Comparison of ENCODE assay signal across 34 cellular contexts in genomic region chr1:210325026-210325670, GRCh38.
"Had no signal": no experiment of that assay in that cellular context is flagged by ENCODE, and none has a peak within 500 bp of the region (broad histone marks: within the 10 kb centered on the region; RNA-seq: fewer than 3 reads in every experiment).

No MANE protein-coding gene starts in this region.

- H3K4me3 ChIP-seq: ascending aorta, breast epithelium, cardiac muscle cell, colonic mucosa, esophagus squamous epithelium, gastroesophageal sphincter, heart right ventricle, hepatocyte had no signal

- H3K27me3 Mint-ChIP-seq: activated T-helper 17 cell treated with anti-CD3 and anti-CD28 coated beads, Interleukin-2, amount 50 U/mL, for 72 hours had no signal

- H3K79me2 ChIP-seq: hepatocyte had no signal

- H3K4me1 ChIP-seq: breast epithelium, colonic mucosa had no signal

- H3K9me3 Mint-ChIP-seq: activated CD4-positive, alpha-beta T cell treated with anti-CD3 and anti-CD28 coated beads, Interleukin-2, amount 10 ng/mL, durations not matched to agents 24 days and 14 days; activated naive CD8-positive, alpha-beta T cell treated with anti-CD3 and anti-CD28 coated beads, Interleukin-2, amount 10 ng/mL, durations not matched to agents 7 days and 5 days; activated T-helper 17 cell treated with anti-CD3 and anti-CD28 coated beads, Interleukin-2, amount 50 U/mL, for 72 hours had no signal

- H3K27me3 ChIP-seq: ascending aorta, breast epithelium, cardiac muscle cell, colonic mucosa, esophagus squamous epithelium, gastroesophageal sphincter, heart right ventricle, hepatocyte had no signal

- DNase-seq: activated B cell treated with CpG ODN at 0.5 μM for 24 hours; activated CD4-positive, alpha-beta memory T cell treated with anti-CD3 and anti-CD28 coated beads for 36 hours; activated CD4-positive, alpha-beta T cell treated with anti-CD3 and anti-CD28 coated beads for 36 hours; activated CD4-positive, alpha-beta T cell treated with anti-CD3 and anti-CD28 coated beads, Interleukin-2, amount 10 ng/mL, durations not matched to agents 24 days and 14 days; activated CD8-positive, alpha-beta memory T cell treated with anti-CD3 and anti-CD28 coated beads, Interleukin-2, amount 10 ng/mL, durations not matched to agents 7 days and 5 days; activated CD8-positive, alpha-beta memory T cell treated with anti-CD3 and anti-CD28 coated beads, Interleukin-2, amount 50 U/mL, for 4 hours; activated CD8-positive, alpha-beta T cell treated with anti-CD3 and anti-CD28 coated beads, Interleukin-2, amount 10 ng/mL, durations not matched to agents 7 days and 5 days; activated effector memory CD4-positive, alpha-beta T cell treated with Interleukin-2 at 50 U/mL for 16 hours; activated gamma-delta T cell treated with Interleukin-2 at 50 U/mL for 16 hours; activated naive CD4-positive, alpha-beta T cell treated with Interleukin-2 at 50 U/mL for 16 hours; activated naive CD8-positive, alpha-beta T cell treated with anti-CD3 and anti-CD28 coated beads, Interleukin-2, amount 10 ng/mL, durations not matched to agents 7 days and 5 days; activated T-cell treated with anti-CD3 and anti-CD28 coated beads, Interleukin-2, amount 50 U/mL, for 24 hours; central memory CD4-positive, alpha-beta T cell; cerebellar nuclear complex; colonic mucosa; effector CD8-positive, alpha-beta T cell; esophagus squamous epithelium; foreskin melanocyte; heart right ventricle; T1000; WERI-Rb-1 had no signal

- H3K4me2 ChIP-seq: hepatocyte had no signal

- FAIRE-seq: endometrium, endothelial cell of umbilical vein had no signal

- H3K4me3 Mint-ChIP-seq: activated B cell treated with CpG ODN at 0.5 μM for 24 hours; activated CD4-positive, alpha-beta memory T cell treated with anti-CD3 and anti-CD28 coated beads for 36 hours; activated CD4-positive, alpha-beta T cell treated with anti-CD3 and anti-CD28 coated beads for 36 hours; activated CD4-positive, alpha-beta T cell treated with anti-CD3 and anti-CD28 coated beads, Interleukin-2, amount 10 ng/mL, durations not matched to agents 24 days and 14 days; activated CD8-positive, alpha-beta memory T cell treated with anti-CD3 and anti-CD28 coated beads, Interleukin-2, amount 10 ng/mL, durations not matched to agents 7 days and 5 days; activated CD8-positive, alpha-beta T cell treated with anti-CD3 and anti-CD28 coated beads, Interleukin-2, amount 10 ng/mL, durations not matched to agents 7 days and 5 days; activated naive CD8-positive, alpha-beta T cell treated with anti-CD3 and anti-CD28 coated beads, Interleukin-2, amount 10 ng/mL, durations not matched to agents 7 days and 5 days; activated T-cell treated with anti-CD3 and anti-CD28 coated beads, Interleukin-2, amount 50 U/mL, for 24 hours; activated T-helper 17 cell treated with anti-CD3 and anti-CD28 coated beads, Interleukin-2, amount 50 U/mL, for 72 hours; brain; T-helper 1 cell treated with Interleukin-12 subunit alpha and Interleukin-12 subunit beta and Interleukin-4 antibody, amounts not matched to agents 30 μg/mL and 1 μg/mL, for 36 hours had no signal

- H3K9me3 ChIP-seq: breast epithelium, colonic mucosa, esophagus squamous epithelium, gastroesophageal sphincter had no signal

- ATAC-seq: activated CD4-positive, alpha-beta T cell treated with anti-CD3 and anti-CD28 coated beads for 36 hours; activated CD4-positive, CD25-positive, alpha-beta regulatory T cell treated with anti-CD3 and anti-CD28 coated beads, Interleukin-2, amount 50 U/mL, for 24 hours; activated CD8-positive, alpha-beta memory T cell treated with anti-CD3 and anti-CD28 coated beads, Interleukin-2, amount 10 ng/mL, durations not matched to agents 7 days and 5 days; activated CD8-positive, alpha-beta T cell treated with anti-CD3 and anti-CD28 coated beads, Interleukin-2, amount 10 ng/mL, durations not matched to agents 7 days and 5 days; activated naive CD4-positive, alpha-beta T cell treated with anti-CD3 and anti-CD28 coated beads, Interleukin-2, amount 50 U/mL, for 72 hours; activated T-helper 17 cell treated with anti-CD3 and anti-CD28 coated beads, Interleukin-2, amount 50 U/mL, for 72 hours; gastroesophageal sphincter; heart right ventricle had no signal

- H3K27ac Mint-ChIP-seq: activated B cell treated with CpG ODN at 0.5 μM for 24 hours; activated CD4-positive, alpha-beta memory T cell treated with anti-CD3 and anti-CD28 coated beads for 36 hours; activated CD4-positive, alpha-beta T cell treated with anti-CD3 and anti-CD28 coated beads for 36 hours; activated CD4-positive, alpha-beta T cell treated with anti-CD3 and anti-CD28 coated beads, Interleukin-2, amount 10 ng/mL, durations not matched to agents 24 days and 14 days; activated CD8-positive, alpha-beta memory T cell treated with anti-CD3 and anti-CD28 coated beads, Interleukin-2, amount 10 ng/mL, durations not matched to agents 7 days and 5 days; activated CD8-positive, alpha-beta T cell treated with anti-CD3 and anti-CD28 coated beads, Interleukin-2, amount 10 ng/mL, durations not matched to agents 7 days and 5 days; activated naive CD4-positive, alpha-beta T cell treated with anti-CD3 and anti-CD28 coated beads, Interleukin-2, amount 50 U/mL, for 72 hours; activated naive CD8-positive, alpha-beta T cell treated with anti-CD3 and anti-CD28 coated beads, Interleukin-2, amount 10 ng/mL, durations not matched to agents 7 days and 5 days; activated T-cell treated with anti-CD3 and anti-CD28 coated beads, Interleukin-2, amount 50 U/mL, for 24 hours; activated T-helper 17 cell treated with anti-CD3 and anti-CD28 coated beads, Interleukin-2, amount 50 U/mL, for 72 hours; brain; T-helper 1 cell treated with Interleukin-12 subunit alpha and Interleukin-12 subunit beta and Interleukin-4 antibody, amounts not matched to agents 30 μg/mL and 1 μg/mL, for 36 hours had no signal

- H3K27ac ChIP-seq: ascending aorta, breast epithelium, cardiac muscle cell, colonic mucosa, epithelial cell of prostate, esophagus squamous epithelium, gastroesophageal sphincter, heart right ventricle, hepatocyte, WERI-Rb-1 had no signal

- H2AFZ ChIP-seq: hepatocyte had no signal

- H3K36me3 ChIP-seq: ascending aorta, breast epithelium, cardiac muscle cell, colonic mucosa, esophagus squamous epithelium, gastroesophageal sphincter, heart right ventricle had no signal

- H3K36me3 Mint-ChIP-seq: activated CD4-positive, alpha-beta memory T cell treated with anti-CD3 and anti-CD28 coated beads for 36 hours; activated naive CD8-positive, alpha-beta T cell treated with anti-CD3 and anti-CD28 coated beads, Interleukin-2, amount 10 ng/mL, durations not matched to agents 7 days and 5 days had no signal
